ENCODE assay signal across 17 cellular contexts in the genomic region with DNA sequence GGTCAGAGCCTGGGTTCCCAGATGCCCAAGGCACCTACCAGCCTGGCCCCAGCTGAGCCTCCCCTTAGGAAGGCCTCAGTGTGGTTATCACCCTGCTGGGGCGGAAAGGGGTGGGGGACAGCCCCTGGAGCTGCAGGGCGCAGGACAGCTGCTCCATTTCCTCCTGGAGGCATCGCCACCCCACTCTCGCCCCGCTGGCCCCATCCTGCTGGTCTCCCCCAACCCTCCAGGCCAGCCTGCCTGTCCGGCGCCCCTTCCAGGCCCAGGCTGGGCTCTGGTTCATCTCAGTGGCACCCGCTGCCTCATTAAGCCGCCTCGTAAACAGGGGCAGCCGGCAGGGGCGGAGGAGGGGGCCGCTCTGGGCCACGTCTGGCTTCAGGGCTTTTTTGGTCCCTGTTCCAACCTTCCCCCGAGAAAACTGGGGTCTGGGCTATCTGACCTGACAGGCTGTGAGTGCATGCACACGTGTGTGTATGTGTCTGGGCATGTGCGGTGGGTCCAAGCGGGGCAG. TPM values are rescaled to one million over a fixed set of nuclear protein-coding genes. Genes with fewer than 3 reads are reported as not detected.
DNase-seq lines count a peak whose midpoint lies in the region; ATAC-seq and TF ChIP-seq lines count a peak whose summit lies in the region.
"Had no signal": no experiment of that assay in that cellular context is flagged by ENCODE, and none has a peak within 500 bp of the region (broad histone marks: within the 10 kb centered on the region; RNA-seq: fewer than 3 reads in every experiment).

No MANE protein-coding gene starts in this region.

- peaks cover 21% of the 10 kb centered on the region for H3K4me1 ChIP-seq in hepatocyte (ENCODE audit: insufficient read depth)

- POLR2A ChIA-PET in activated CD4-positive, alpha-beta T cell treated with anti-CD3 and anti-CD28 coated beads, Interleukin-2, amount 10 ng/mL, durations not matched to agents 7 days and 5 days (lab: Charles Lee), result no interaction called here

- H3K36me3 Mint-ChIP-seq in activated CD4-positive, alpha-beta T cell treated with anti-CD3 and anti-CD28 coated beads, Interleukin-2, amount 10 ng/mL, durations not matched to agents 7 days and 5 days (ENCODE audit: low read depth), result no peaks in the 10 kb centered on the region
- peaks cover 5% of the 10 kb centered on the region for H3K36me3 Mint-ChIP-seq in glutamatergic neuron (ENCODE audit: unreplicated experiment)
- H3K36me3 Mint-ChIP-seq: CD4-positive, CD25-positive, alpha-beta regulatory T cell had no signal

- no peak for ATAC-seq in GM21423 (IDR thresholded peaks at IDR 0.05; ENCODE audit: unreplicated experiment)
- ATAC-seq: PC-3 had no signal

- H3K27me3 ChIP-seq in H7 (ENCODE audit: control insufficient read depth, insufficient read depth, low read length) (no peaks in the 10 kb centered on the region), hepatocyte (no peaks in the 10 kb centered on the region)

- DNase-seq in activated effector memory CD4-positive, alpha-beta T cell treated with anti-CD3 and anti-CD28 coated beads, Interleukin-2, amount 50 U/mL, for 16 hours, result peak; percentile 42
- DNase-seq in activated effector memory CD4-positive, alpha-beta T cell treated with Interleukin-2 at 50 U/mL for 16 hours, result no peak
- DNase-seq in H7 (peak; percentile 65), hepatocyte (ENCODE audit: low spot score) (no peak), retina (peak; percentile 49), glutamatergic neuron (no peak)
- no peak for DNase-seq in activated CD4-positive, alpha-beta T cell treated with anti-CD3 and anti-CD28 coated beads, Interleukin-2, amount 10 ng/mL, durations not matched to agents 7 days and 5 days
- DNase-seq: CD4-positive, CD25-positive, alpha-beta regulatory T cell; DND-41; GF-D8; KG1; NCI-H1048; NCI-H2081 treated with DMSO at 0.1 percent for 48 hours; NCI-H2227 treated with DMSO at 0.1 percent for 48 hours; PC-3 had no signal

- no peaks in the 10 kb centered on the region for H3K9me2 ChIP-seq in hepatocyte (replicated peaks; ENCODE audit: insufficient read depth)

- H3K9me3 ChIP-seq in hepatocyte (ENCODE audit: low read depth), result no peaks in the 10 kb centered on the region

- H3K79me2 ChIP-seq in hepatocyte, result no peaks in the 10 kb centered on the region

- H3K4me1 Mint-ChIP-seq in activated CD4-positive, alpha-beta T cell treated with anti-CD3 and anti-CD28 coated beads, Interleukin-2, amount 10 ng/mL, durations not matched to agents 7 days and 5 days, result no peaks in the 10 kb centered on the region
- H3K4me1 Mint-ChIP-seq in glutamatergic neuron (ENCODE audit: low read depth, unreplicated experiment), result peaks cover 37% of the 10 kb centered on the region
- H3K4me1 Mint-ChIP-seq: CD4-positive, CD25-positive, alpha-beta regulatory T cell had no signal

- no peak overlapping the region for H2AFZ ChIP-seq in hepatocyte
- H2AFZ ChIP-seq: GM23248 had no signal

- CTCF ChIA-PET in activated CD4-positive, alpha-beta T cell treated with anti-CD3 and anti-CD28 coated beads, Interleukin-2, amount 10 ng/mL, durations not matched to agents 7 days and 5 days (lab: Charles Lee), result no interaction called here

- H3K36me3 ChIP-seq in H7 (replicated peaks; ENCODE audit: control insufficient read depth, insufficient read depth, low read length) (no peaks in the 10 kb centered on the region), hepatocyte (replicated peaks; ENCODE audit: insufficient read depth, low read depth) (no peaks in the 10 kb centered on the region)

- H4K20me1 ChIP-seq in hepatocyte (ENCODE audit: insufficient read depth, poor library complexity, severe bottlenecking), result no peaks in the 10 kb centered on the region

- H3K4me3 Mint-ChIP-seq in activated CD4-positive, alpha-beta T cell treated with anti-CD3 and anti-CD28 coated beads, Interleukin-2, amount 10 ng/mL, durations not matched to agents 7 days and 5 days, result no peak overlapping the region
- no peak overlapping the region for H3K4me3 Mint-ChIP-seq in glutamatergic neuron (ENCODE audit: unreplicated experiment)
- H3K4me3 Mint-ChIP-seq: CD4-positive, CD25-positive, alpha-beta regulatory T cell had no signal

- H3K27me3 Mint-ChIP-seq in activated CD4-positive, alpha-beta T cell treated with anti-CD3 and anti-CD28 coated beads, Interleukin-2, amount 10 ng/mL, durations not matched to agents 7 days and 5 days, result peaks cover 3% of the 10 kb centered on the region
- H3K27me3 Mint-ChIP-seq in glutamatergic neuron (ENCODE audit: unreplicated experiment), result peaks cover 29% of the 10 kb centered on the region

- H3K4me3 ChIP-seq in H7 (ENCODE audit: insufficient read depth, low read depth, low read length) (no peak overlapping the region), hepatocyte (no peak overlapping the region)
- H3K4me3 ChIP-seq: GM23248 had no signal

- no peak overlapping the region for H3K27ac Mint-ChIP-seq in activated CD4-positive, alpha-beta T cell treated with anti-CD3 and anti-CD28 coated beads, Interleukin-2, amount 10 ng/mL, durations not matched to agents 7 days and 5 days
- H3K27ac Mint-ChIP-seq in glutamatergic neuron (ENCODE audit: unreplicated experiment), result no peak overlapping the region

- H3K9me3 Mint-ChIP-seq in activated CD4-positive, alpha-beta T cell treated with anti-CD3 and anti-CD28 coated beads, Interleukin-2, amount 10 ng/mL, durations not matched to agents 7 days and 5 days, result no peaks in the 10 kb centered on the region
- peaks cover 22% of the 10 kb centered on the region for H3K9me3 Mint-ChIP-seq in glutamatergic neuron (ENCODE audit: unreplicated experiment)
- H3K9me3 Mint-ChIP-seq: CD4-positive, CD25-positive, alpha-beta regulatory T cell had no signal

- peak overlapping the region; percentile 32 for H3K27ac ChIP-seq in hepatocyte
- H3K27ac ChIP-seq: GM23248 had no signal

- TF ChIP-seq CTCF in hepatocyte (IDR thresholded peaks at IDR 0.05; ENCODE audit: poor library complexity), result no peak
- TF ChIP-seq CTCF in glutamatergic neuron (IDR thresholded peaks at IDR 0.05; ENCODE audit: partially characterized antibody, unreplicated experiment), result no peak

- 57% methylated on average over 18 of the region's 18 CpGs for WGBS in hepatocyte (ENCODE audit: low lambda C conversion rate, missing lambda C conversion rate)

- no peak overlapping the region for H3K4me2 ChIP-seq in hepatocyte

RNA-seq across cellular contexts. Expression of a gene that starts 30.8 kb away (rescaled TPM):
- 33.3 and 35.1 TPM in 2 replicates for total RNA-seq in H7 (2014; rRNA removed; shearing (Covaris generic))
- 1.5 and 1.6 TPM in 2 replicates for total RNA-seq in hepatocyte
- 5.3 and 9.4 TPM in 2 replicates for polyA plus RNA-seq in hepatocyte
- not detected for total RNA-seq in activated CD4-positive, alpha-beta T cell treated with anti-CD3 and anti-CD28 coated beads, Interleukin-2, amount 10 ng/mL, durations not matched to agents 7 days and 5 days
- 11.5 TPM for total RNA-seq in glutamatergic neuron (ENCODE audit: unreplicated experiment)
- total RNA-seq: GM23248 had no signal
- polyA plus RNA-seq: GM23248 had no signal

RNA-seq across cellular contexts. Expression of a gene that starts 36.0 kb away (rescaled TPM):
- total RNA-seq in H7 (2014; rRNA removed; shearing (Covaris generic)), result 26.6 and 43.2 TPM in 2 replicates
- 2.1 and 4.7 TPM in 2 replicates for total RNA-seq in hepatocyte
- polyA plus RNA-seq in hepatocyte, result 7.0 and 7.5 TPM in 2 replicates
- total RNA-seq in activated CD4-positive, alpha-beta T cell treated with anti-CD3 and anti-CD28 coated beads, Interleukin-2, amount 10 ng/mL, durations not matched to agents 7 days and 5 days, result not detected
- 170 TPM for total RNA-seq in glutamatergic neuron (ENCODE audit: unreplicated experiment)
- total RNA-seq: CD4-positive, CD25-positive, alpha-beta regulatory T cell; GM23248; PC-3 had no signal
- polyA plus RNA-seq: CD4-positive, CD25-positive, alpha-beta regulatory T cell; GM23248 had no signal

RNA-seq across cellular contexts. Expression of a gene that starts 58.3 kb away (rescaled TPM):
- total RNA-seq in H7 (2014; rRNA removed; shearing (Covaris generic)), result 41.5 and 46.0 TPM in 2 replicates
- total RNA-seq in hepatocyte (30.0 and 31.5 TPM in 2 replicates), glutamatergic neuron (ENCODE audit: unreplicated experiment) (12.6 TPM)
- 31.8 and 35.7 TPM in 2 replicates for polyA plus RNA-seq in hepatocyte
- 10 to 100 TPM; 22.7 to 26.8 TPM for total RNA-seq in activated CD4-positive, alpha-beta T cell treated with anti-CD3 and anti-CD28 coated beads, Interleukin-2, amount 10 ng/mL, durations not matched to agents 7 days and 5 days

Comparison
In these comparisons a context has a peak if more than half of its experiments do, and no peak if none do; other contexts are left out.
1. DNase-seq: peak in activated effector memory CD4-positive, alpha-beta T cell treated with anti-CD3 and anti-CD28 coated beads, Interleukin-2, amount 50 U/mL, for 16 hours (single experiment), H7 (single experiment) and retina (single experiment); none in activated effector memory CD4-positive, alpha-beta T cell treated with Interleukin-2 at 50 U/mL for 16 hours (single experiment), hepatocyte (single experiment), activated CD4-positive, alpha-beta T cell treated with anti-CD3 and anti-CD28 coated beads, Interleukin-2, amount 10 ng/mL, durations not matched to agents 7 days and 5 days (single experiment) and glutamatergic neuron (single experiment).